ENCODE assay signal across 15 cellular contexts in genomic region chr4:13635281-13635799, GRCh38.
"Had no signal": no experiment of that assay in that cellular context is flagged by ENCODE, and none has a peak within 500 bp of the region (broad histone marks: within the 10 kb centered on the region; RNA-seq: fewer than 3 reads in every experiment).

No MANE protein-coding gene starts in this region.

- ATAC-seq: activated CD8-positive, alpha-beta memory T cell treated with anti-CD3 and anti-CD28 coated beads, Interleukin-2, amount 10 ng/mL, durations not matched to agents 7 days and 5 days; body of pancreas; lower lobe of right lung; sciatic nerve; T-helper 17 cell had no signal

- DNase-seq: activated CD4-positive, alpha-beta T cell treated with anti-CD3 and anti-CD28 coated beads, Interleukin-2, amount 50 U/mL, for 48 hours; activated CD8-positive, alpha-beta memory T cell treated with anti-CD3 and anti-CD28 coated beads, Interleukin-2, amount 10 ng/mL, durations not matched to agents 7 days and 5 days; activated T-cell treated with anti-CD3 and anti-CD28 coated beads, Interleukin-2, amount 50 U/mL, for 24 hours; body of pancreas; central memory CD4-positive, alpha-beta T cell; effector CD4-positive, alpha-beta T cell; esophagus squamous epithelium; left cardiac atrium; lower lobe of right lung; nephron progenitor cell; spleen; stomach; T-helper 17 cell; WERI-Rb-1 had no signal
